Comparison of ENCODE assay signal across 8 cellular contexts in the genomic region with DNA sequence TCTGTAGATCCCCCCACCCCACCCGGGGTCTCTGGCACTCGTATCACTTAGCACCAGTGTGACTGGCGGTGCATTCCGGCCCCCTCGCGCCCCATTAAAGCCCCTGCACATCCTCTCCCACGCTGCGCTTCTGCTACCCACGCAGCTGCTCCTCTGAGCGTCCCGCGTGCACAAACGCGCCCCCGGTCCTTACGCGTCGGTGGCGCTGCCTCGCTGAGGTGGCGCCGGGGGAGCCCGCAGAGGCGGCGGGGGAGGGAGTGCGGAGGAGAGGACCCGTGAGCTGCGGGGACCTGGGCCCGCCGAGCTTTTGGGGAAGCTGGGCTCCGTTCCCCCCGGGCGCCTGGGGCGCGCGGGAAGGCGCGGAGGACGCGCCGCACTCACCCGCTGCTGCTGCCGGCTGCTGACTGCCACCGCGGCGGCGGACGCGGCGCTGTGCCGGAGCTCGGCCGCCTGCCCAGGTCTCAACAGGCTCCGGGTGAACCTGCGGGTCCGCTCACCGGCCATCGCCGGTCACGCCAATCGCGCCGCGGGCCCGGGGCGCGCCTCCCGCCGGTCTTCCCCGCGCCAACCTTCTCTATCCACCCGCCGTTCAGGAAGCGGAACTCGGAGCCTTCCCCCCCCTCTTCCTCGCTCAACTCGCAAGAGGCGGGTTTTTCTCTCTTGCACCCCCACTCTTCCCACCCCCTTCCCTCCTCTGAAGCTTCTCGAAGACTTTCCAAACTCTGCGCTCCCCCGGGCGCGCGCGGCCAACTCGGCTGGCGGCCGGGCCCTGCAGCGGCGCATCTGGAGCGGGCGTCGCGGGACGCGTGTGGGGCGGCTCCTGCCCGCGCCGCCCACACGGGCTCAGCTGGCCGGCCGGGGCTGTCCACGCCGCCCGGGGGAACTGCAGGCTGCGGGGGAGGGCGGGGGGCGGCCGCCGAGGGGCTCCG. TPM values are rescaled to one million over a fixed set of nuclear protein-coding genes. Genes with fewer than 3 reads are reported as not detected.
A peak's percentile ranks its signal among the peaks of the same experiment; 100 is the strongest.
DNase-seq lines count a peak whose midpoint lies in the region; ATAC-seq, FAIRE-seq and TF ChIP-seq lines count a peak whose summit lies in the region.

Gene DOCK10, minus strand, starts transcription at position 598 of the 929 bp plus-strand sequence. Its CDS starts 94 bp downstream, at position 504.

- no peaks in the 10 kb centered on the region for H3K27me3 Mint-ChIP-seq in CD8-positive, alpha-beta T cell (ENCODE audit: low read depth)

- TF ChIP-seq CTCF in CD8-positive, alpha-beta T cell (IDR thresholded peaks at IDR 0.05), result no peak
- TF ChIP-seq CTCF in VCaP (conservative IDR thresholded peaks at IDR 0.05), result peak; percentile 13; the same call in 1 of the 2 replicates
- no peak for TF ChIP-seq CTCF in bronchial epithelial cell (IDR thresholded peaks at IDR 0.05; ENCODE audit: insufficient read depth, low read length, severe bottlenecking)

- peak within 1 kb of the TSS; percentile 87 for H3K4me3 ChIP-seq in CD8-positive, alpha-beta T cell (ENCODE audit: low read depth, low read length)
- peak within 1 kb of the TSS; percentile 34 for H3K4me3 ChIP-seq in bronchial epithelial cell (ENCODE audit: low read depth, low read length)

- H3K27me3 ChIP-seq in CD8-positive, alpha-beta T cell (ENCODE audit: insufficient read depth, low read length), result no peaks in the 10 kb centered on the region
- H3K27me3 ChIP-seq in bronchial epithelial cell (ENCODE audit: control insufficient read depth, insufficient read depth, low read length), result peaks cover 25% of the 10 kb centered on the region

- peaks cover 55% of the 10 kb centered on the region for H3K4me1 Mint-ChIP-seq in CD8-positive, alpha-beta T cell (ENCODE audit: low read depth)

- H3K9me3 Mint-ChIP-seq in CD8-positive, alpha-beta T cell, result no peaks in the 10 kb centered on the region

- intact Hi-C loops in CD8-positive, alpha-beta T cell (cut with DNase I, micrococcal nuclease), result loop anchor here (1.0 to 10.0 kb wide), 6 partner anchors 10 to 1753 kb away; partner anchors contain the start of genes CUL3 (in 1 of the 2), IRS1 (in 1 of the 2) and MRPL44 (in 1 of the 2)

- CTCF ChIA-PET in CD8-positive, alpha-beta T cell (lab: Charles Lee), result interaction anchor here (0.6 to 3.7 kb wide), 17 partner anchors 11 to 122 kb away, joined by 3 to 17 read pairs (median 4); no protein-coding TSS in a partner anchor

- H3K27ac ChIP-seq in CD8-positive, alpha-beta T cell (ENCODE audit: low read depth, low read length), result peak within 1 kb of the TSS; percentile 77
- peak within 1 kb of the TSS; percentile 42 for H3K27ac ChIP-seq in VCaP

- POLR2A ChIA-PET in CD8-positive, alpha-beta T cell (lab: Charles Lee), result interaction anchor here (0.6 to 3.3 kb wide), 11 partner anchors 9 to 109 kb away, joined by 3 to 25 read pairs (median 4); no protein-coding TSS in a partner anchor

- DNase-seq in CD8-positive, alpha-beta T cell, result peak; percentile 29 to 69 (median 57)
- DNase-seq in bronchial epithelial cell (ENCODE audit: low read depth) (no peak), kidney glomerular epithelial cell (lab: John Stamatoyannopoulos, UW) (peak; percentile 6), OCI-M2 (lab: John Stamatoyannopoulos, UW; ENCODE audit: unreplicated experiment) (no peak)
- peak; percentile 10 to 46 for DNase-seq in stimulated activated CD4-positive, alpha-beta T cell treated with anti-CD3 and anti-CD28 coated beads, Interleukin-15, amount 100 ng/mL, for 48 hours (ENCODE audit: low read depth in 2 of 2)

- H3K4me3 Mint-ChIP-seq in CD8-positive, alpha-beta T cell, result peak within 1 kb of the TSS; percentile 98

- H3K36me3 Mint-ChIP-seq in CD8-positive, alpha-beta T cell, result peaks cover 15% of the 10 kb centered on the region

- H3K27ac Mint-ChIP-seq in CD8-positive, alpha-beta T cell, result peak within 1 kb of the TSS; percentile 97

- peak; percentile 60 for ATAC-seq in CD8-positive, alpha-beta T cell
- peak; percentile 30 for ATAC-seq in GM19452 (IDR thresholded peaks at IDR 0.05; ENCODE audit: unreplicated experiment)
- peak; percentile 26 for ATAC-seq in HG03571 (IDR thresholded peaks at IDR 0.05; ENCODE audit: unreplicated experiment)

- H3K36me3 ChIP-seq in CD8-positive, alpha-beta T cell (ENCODE audit: insufficient read depth, low read length), result no peaks in the 10 kb centered on the region
- no peaks in the 10 kb centered on the region for H3K36me3 ChIP-seq in bronchial epithelial cell (ENCODE audit: control insufficient read depth, insufficient read depth, low read length)

- peaks cover 49% of the 10 kb centered on the region for H3K4me1 ChIP-seq in CD8-positive, alpha-beta T cell (ENCODE audit: insufficient read depth, low read length)

- FAIRE-seq in bronchial epithelial cell (lab: Jason Lieb, UNC), result no peak

- H3K9me3 ChIP-seq in CD8-positive, alpha-beta T cell (ENCODE audit: low read length), result no peaks in the 10 kb centered on the region

RNA-seq across cellular contexts. Expression of gene DOCK10, which starts in this region (rescaled TPM):
- 100 to 1,000 TPM; 183 to 188 TPM for total RNA-seq in CD8-positive, alpha-beta T cell
- under 0.01 and 1.1 TPM in 2 replicates for total RNA-seq in bronchial epithelial cell

Comparison
In these comparisons a context has a peak if more than half of its experiments do, and no peak if none do; other contexts are left out.
1. RNA of gene DOCK10 (total RNA-seq): 183 to 188 TPM in CD8-positive, alpha-beta T cell; under 0.01 to 1.1 TPM in bronchial epithelial cell; every median in the first group is over 10 times any median in the second.
2. DNase-seq: peak in CD8-positive, alpha-beta T cell (7 of 7), kidney glomerular epithelial cell (single experiment) and stimulated activated CD4-positive, alpha-beta T cell treated with anti-CD3 and anti-CD28 coated beads, Interleukin-15, amount 100 ng/mL, for 48 hours (2 of 2); none in bronchial epithelial cell (single experiment) and OCI-M2 (single experiment).
3. Peak in every context shown above with its lines, with median percentiles within 50 percentile points of each other: ATAC-seq.